Comparison of ENCODE assay signal across 26 cellular contexts in the genomic region with DNA sequence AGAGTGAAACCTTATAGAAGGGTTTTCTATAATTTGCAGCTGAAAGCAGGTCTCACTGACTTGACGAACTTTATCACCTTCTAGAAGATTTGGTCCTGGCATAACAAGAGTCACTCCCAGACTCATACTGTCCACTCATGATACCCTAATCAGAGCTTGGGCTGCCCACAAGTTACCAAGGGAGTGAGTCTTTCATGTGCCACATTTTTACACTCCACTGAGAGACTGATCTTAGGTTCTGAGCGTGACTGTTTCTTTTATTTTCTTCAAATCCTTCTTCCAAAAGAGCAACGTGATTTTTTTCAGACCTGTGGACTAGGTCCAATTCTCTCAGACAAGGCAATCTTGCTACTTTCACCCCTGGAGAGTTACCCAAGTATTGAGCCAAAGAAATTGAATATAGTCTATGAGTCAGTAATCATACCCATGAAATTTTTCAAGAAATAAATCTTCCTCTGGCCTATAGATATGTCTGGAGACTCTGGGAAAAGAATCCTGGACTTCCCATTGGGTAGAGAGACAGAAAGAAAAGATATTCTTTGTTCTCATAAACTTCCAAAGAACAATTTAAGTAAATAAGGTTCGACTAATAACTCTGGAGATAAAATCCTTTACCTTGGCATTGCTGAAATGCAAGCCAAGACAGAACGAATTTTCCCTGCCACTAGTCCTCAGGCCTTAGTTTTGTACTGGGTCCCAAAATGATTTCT. TPM values are rescaled to one million over a fixed set of nuclear protein-coding genes. Genes with fewer than 3 reads are reported as not detected.
DNase-seq lines count a peak whose midpoint lies in the region; ATAC-seq and TF ChIP-seq lines count a peak whose summit lies in the region.
"Had no signal": no experiment of that assay in that cellular context is flagged by ENCODE, and none has a peak within 500 bp of the region (broad histone marks: within the 10 kb centered on the region; RNA-seq: fewer than 3 reads in every experiment).

No MANE protein-coding gene starts in this region.

- H3K4me3 Mint-ChIP-seq in progenitor cell of endocrine pancreas (ENCODE audit: low read depth), result no peak overlapping the region
- H3K4me3 Mint-ChIP-seq: activated naive CD4-positive, alpha-beta T cell treated with anti-CD3 and anti-CD28 coated beads, Interleukin-2, amount 50 U/mL, for 24 hours; B cell; brain; nephron progenitor cell had no signal

- H3K36me3 ChIP-seq in heart left ventricle, result no peaks in the 10 kb centered on the region
- H3K36me3 ChIP-seq in aorta (ENCODE audit: control insufficient read depth in 1 of 2, insufficient read depth in 2 of 2, low read length in 1 of 2), result no peaks in the 10 kb centered on the region
- no peaks in the 10 kb centered on the region for H3K36me3 ChIP-seq in effector memory CD4-positive, alpha-beta T cell (ENCODE audit: control insufficient read depth, insufficient read depth, low read length)
- H3K36me3 ChIP-seq: gastroesophageal sphincter, HAP-1, uterus had no signal

- WGBS in heart left ventricle, 4 donors, result 58 to 60% (median 59%) methylated on average over 5 of the region's 5 CpGs
- WGBS in aorta, 2 donors, result 27 to 32% methylated on average over 5 of the region's 5 CpGs

- H3K27me3 ChIP-seq in heart left ventricle (peaks cover 0 to 19% (median 4%) of the 10 kb centered on the region in 9 donors), aorta (ENCODE audit: control insufficient read depth in 1 of 2, insufficient read depth in 2 of 2, low read length in 1 of 2) (no peaks in the 10 kb centered on the region)
- no peaks in the 10 kb centered on the region for H3K27me3 ChIP-seq in effector memory CD4-positive, alpha-beta T cell (replicated peaks; ENCODE audit: control insufficient read depth, insufficient read depth, low read length, poor library complexity, severe bottlenecking)
- H3K27me3 ChIP-seq: gastroesophageal sphincter, uterus had no signal

- H3K36me3 Mint-ChIP-seq in progenitor cell of endocrine pancreas (ENCODE audit: insufficient read depth), result no peaks in the 10 kb centered on the region
- H3K36me3 Mint-ChIP-seq: activated naive CD4-positive, alpha-beta T cell treated with anti-CD3 and anti-CD28 coated beads, Interleukin-2, amount 50 U/mL, for 24 hours; brain had no signal

- H3K27me3 Mint-ChIP-seq in progenitor cell of endocrine pancreas, result no peaks in the 10 kb centered on the region

- H3K27ac ChIP-seq in heart left ventricle (peak overlapping the region in 2 of 12 donors; percentile 15 to 33), aorta (ENCODE audit: low read depth in 1 of 2, low read length in 2 of 2) (no peak overlapping the region)
- no peak overlapping the region for H3K27ac ChIP-seq in effector memory CD4-positive, alpha-beta T cell (ENCODE audit: insufficient read depth, low read length, poor library complexity, severe bottlenecking)
- H3K27ac ChIP-seq: 22Rv1, gastroesophageal sphincter, psoas muscle, uterus had no signal

- no peak overlapping the region for H3K4me3 ChIP-seq in heart left ventricle
- no peak overlapping the region for H3K4me3 ChIP-seq in aorta (ENCODE audit: low read length in 2 of 2)
- no peak overlapping the region for H3K4me3 ChIP-seq in effector memory CD4-positive, alpha-beta T cell (ENCODE audit: insufficient read depth, low read depth, low read length, poor library complexity, severe bottlenecking)
- H3K4me3 ChIP-seq: gastroesophageal sphincter, HAP-1, psoas muscle, uterus had no signal

- H3K9me3 ChIP-seq in heart left ventricle (no peaks in the 10 kb centered on the region), aorta (ENCODE audit: control insufficient read depth, low read length) (no peaks in the 10 kb centered on the region)
- H3K9me3 ChIP-seq in effector memory CD4-positive, alpha-beta T cell (ENCODE audit: control insufficient read depth, low read length), result no peaks in the 10 kb centered on the region
- H3K9me3 ChIP-seq: gastroesophageal sphincter, HAP-1, psoas muscle, uterus had no signal

- peaks cover 0 to under 1% (median 0%) of the 10 kb centered on the region in 12 donors for H3K4me1 ChIP-seq in heart left ventricle
- H3K4me1 ChIP-seq in aorta (ENCODE audit: control insufficient read depth in 1 of 2, insufficient read depth in 2 of 2, low read length in 2 of 2), result no peaks in the 10 kb centered on the region
- H3K4me1 ChIP-seq in effector memory CD4-positive, alpha-beta T cell (ENCODE audit: control insufficient read depth, insufficient read depth, low read length, poor library complexity, severe bottlenecking), result no peaks in the 10 kb centered on the region
- H3K4me1 ChIP-seq: gastroesophageal sphincter, HAP-1, uterus had no signal

- ATAC-seq in left cardiac atrium (peak; percentile 44 to 60), heart left ventricle (no peak), aorta (ENCODE audit: low FRiP score) (peak; percentile 69), GM18505 (IDR thresholded peaks at IDR 0.05; ENCODE audit: unreplicated experiment) (no peak)
- ATAC-seq: gastroesophageal sphincter, psoas muscle, SK-N-SH treated with all-trans-retinoic acid at 6 μM for 48 hours had no signal

- CTCF ChIA-PET in GM10248 (lab: Yijun Ruan, JAX), result interaction anchor here (1.4 to 5.8 kb wide), 2 partner anchors 458 to 631 kb away, joined by 3 to 111 read pairs; no protein-coding TSS in a partner anchor

- peaks cover 28% of the 10 kb centered on the region for H3K4me1 Mint-ChIP-seq in progenitor cell of endocrine pancreas (ENCODE audit: low read depth)
- H3K4me1 Mint-ChIP-seq: activated naive CD4-positive, alpha-beta T cell treated with anti-CD3 and anti-CD28 coated beads, Interleukin-2, amount 50 U/mL, for 24 hours had no signal

- H3K27ac Mint-ChIP-seq in progenitor cell of endocrine pancreas, result peak overlapping the region; percentile 42
- H3K27ac Mint-ChIP-seq: activated naive CD4-positive, alpha-beta T cell treated with anti-CD3 and anti-CD28 coated beads, Interleukin-2, amount 50 U/mL, for 24 hours; B cell; nephron progenitor cell had no signal

- POLR2A ChIA-PET in GM10248 (lab: Yijun Ruan, JAX), result no interaction called here

- no peaks in the 10 kb centered on the region for H3K9me3 Mint-ChIP-seq in progenitor cell of endocrine pancreas (ENCODE audit: low read depth)
- H3K9me3 Mint-ChIP-seq: activated naive CD4-positive, alpha-beta T cell treated with anti-CD3 and anti-CD28 coated beads, Interleukin-2, amount 50 U/mL, for 24 hours; brain; nephron progenitor cell had no signal

- DNase-seq in left cardiac atrium (no peak), heart left ventricle (no peak), fibroblast of gingiva (ENCODE audit: low read depth) (peak; percentile 83), progenitor cell of endocrine pancreas (ENCODE audit: low spot score, unreplicated experiment) (no peak), aorta (no peak), GM10248 (ENCODE audit: extremely low spot score) (no peak)
- no peak for DNase-seq in effector memory CD4-positive, alpha-beta T cell
- DNase-seq: activated CD4-positive, CD25-positive, alpha-beta regulatory T cell treated with anti-CD3 and anti-CD28 coated beads, Interleukin-2, amount 50 U/mL, for 72 hours; activated T-cell treated with anti-CD3 and anti-CD28 coated beads, Interleukin-2, amount 50 U/mL, for 48 hours; cortex of kidney; mesendoderm; NCI-H1105 treated with DMSO at 0.1 percent for 48 hours; NCI-H2081; nephron progenitor cell; psoas muscle; RPMI8226; T-helper 9 cell; uterus had no signal

- TF ChIP-seq POLR2A in heart left ventricle (IDR thresholded peaks at IDR 0.05) (no peak), GM18505 (IDR thresholded peaks at IDR 0.05; ENCODE audit: borderline replicate concordance, extremely low read depth, insufficient read depth, insufficient read length) (no peak)

- TF ChIP-seq CTCF in heart left ventricle (IDR thresholded peaks at IDR 0.05) (no peak), progenitor cell of endocrine pancreas (IDR thresholded peaks at IDR 0.05; ENCODE audit: unreplicated experiment) (no peak), GM10248 (IDR thresholded peaks at IDR 0.05; ENCODE audit: control extremely low read depth, extremely low read depth, low read depth, missing control alignments) (no peak)

- intact Hi-C loops in left cardiac atrium (cut with DNase I) (loop anchor here in 1 of 2 donors (5.0 kb wide), 1 partner anchor 625 kb away; no protein-coding TSS in a partner anchor), heart left ventricle (cut with DNase I) (no loop called here), aorta (cut with DNase I) (no loop called here)

RNA-seq across cellular contexts. Expression of a gene that starts 26.9 kb away (rescaled TPM):
- total RNA-seq in left cardiac atrium (under 1 TPM; 0.24 to 0.77 TPM), heart left ventricle (under 1 TPM in 3 of 9 donors, not detected in 6; 0.19 to 0.27 (median 0.25) TPM), progenitor cell of endocrine pancreas (0.79 and 1.0 TPM in 2 replicates), aorta (10 to 100 TPM in 1 of 2 donors, 1 to 10 TPM in 1; 2.2 to 10.6 TPM)
- polyA plus RNA-seq in heart left ventricle (not detected), aorta (1 to 10 TPM in 1 of 2 donors, under 1 TPM in 1; 0.10 to 1.5 TPM)

Comparison
In these comparisons a context has a peak if more than half of its experiments do, and no peak if none do; other contexts are left out.
1. ATAC-seq: peak in left cardiac atrium (2 of 2) and aorta (single experiment); none in heart left ventricle (0 of 4) and GM18505 (single experiment).